In the genomic region with DNA sequence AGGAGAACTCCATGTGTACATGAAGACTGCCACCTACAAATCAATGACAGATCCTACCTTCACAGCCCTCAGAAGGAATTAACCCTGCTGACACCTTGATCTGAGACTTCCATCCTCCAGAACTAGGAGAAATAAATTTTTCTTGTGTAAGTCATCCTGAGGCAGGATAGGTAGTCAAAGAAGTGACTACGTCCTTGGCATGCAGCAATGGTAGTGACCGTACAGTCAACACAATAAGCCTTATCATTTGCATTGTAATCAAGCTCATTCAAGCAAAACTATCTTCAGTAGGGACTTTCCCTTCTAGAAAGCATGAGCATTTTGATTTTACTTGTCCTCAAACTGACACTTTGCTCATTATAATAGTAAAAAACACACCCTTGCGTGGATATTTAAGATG, we compare ENCODE assay signal across 27 cellular contexts.
"Had no signal": no experiment of that assay in that cellular context is flagged by ENCODE, and none has a peak within 500 bp of the region (broad histone marks: within the 10 kb centered on the region; RNA-seq: fewer than 3 reads in every experiment).

No MANE protein-coding gene starts in this region.

- H3K4me2 ChIP-seq: neural progenitor cell had no signal

- H3K9me3 Mint-ChIP-seq: neural progenitor cell had no signal

- H3K4me3 Mint-ChIP-seq: immature natural killer cell, memory B cell, naive B cell, nephron, neural progenitor cell had no signal

- H3K27me3 Mint-ChIP-seq: progenitor cell of endocrine pancreas had no signal

- ATAC-seq: left ventricle myocardium superior, lower lobe of right lung, mucosa of descending colon, right lobe of liver had no signal

- H3K4me1 Mint-ChIP-seq: immature natural killer cell, memory B cell, naive B cell had no signal

- H2AFZ ChIP-seq: neural progenitor cell, parathyroid adenoma had no signal

- H3K27me3 ChIP-seq: dorsolateral prefrontal cortex, esophagus muscularis mucosa, neural progenitor cell, right lobe of liver, stomach, tibial artery, upper lobe of left lung had no signal

- FAIRE-seq: colon, frontal cortex, small intestine, urothelium cell line had no signal

- H3K27ac ChIP-seq: esophagus muscularis mucosa, lower lobe of right lung, neural progenitor cell, parathyroid adenoma, right lobe of liver, stomach, tibial artery, upper lobe of left lung had no signal

- H3K9me3 ChIP-seq: lower lobe of right lung, mucosa of descending colon, right lobe of liver, stomach, tibial artery, upper lobe of left lung had no signal

- H3K36me3 Mint-ChIP-seq: immature natural killer cell, memory B cell, naive B cell, neural progenitor cell had no signal

- H3K79me2 ChIP-seq: parathyroid adenoma had no signal

- H3K4me1 ChIP-seq: esophagus muscularis mucosa, lower lobe of right lung, neural progenitor cell, parathyroid adenoma, right lobe of liver, stomach, tibial artery, upper lobe of left lung had no signal

- H3K27ac Mint-ChIP-seq: immature natural killer cell, memory B cell, naive B cell, nephron, neural progenitor cell, progenitor cell of endocrine pancreas had no signal

- DNase-seq: dorsolateral prefrontal cortex; effector CD4-positive, alpha-beta T cell; hypothalamus; immature natural killer cell; islet precursor cell; kidney glomerular epithelial cell; left ventricle myocardium superior; lower lobe of right lung; mucosa of descending colon; naive B cell; right lobe of liver; small intestine; stimulated activated CD4-positive, alpha-beta T cell treated with anti-CD3 and anti-CD28 coated beads, Interleukin-15, amount 100 ng/mL, for 24 hours; stimulated activated CD4-positive, alpha-beta T cell treated with anti-CD3 and anti-CD28 coated beads, Interleukin-2, amount 100 ng/mL, for 48 hours; stimulated activated naive CD4-positive, alpha-beta T cell treated with Interleukin-2 at 50 U/mL for 16 hours; stomach; tibial artery had no signal

- H3K4me3 ChIP-seq: dorsolateral prefrontal cortex, esophagus muscularis mucosa, lower lobe of right lung, mucosa of descending colon, neural progenitor cell, right lobe of liver, stomach, tibial artery, upper lobe of left lung had no signal

- H3K9ac ChIP-seq: neural progenitor cell, parathyroid adenoma had no signal

- H3K36me3 ChIP-seq: esophagus muscularis mucosa, lower lobe of right lung, neural progenitor cell, right lobe of liver, stomach, tibial artery, upper lobe of left lung had no signal
